10 cellular contexts compared by ENCODE assay signal in the genomic region with DNA sequence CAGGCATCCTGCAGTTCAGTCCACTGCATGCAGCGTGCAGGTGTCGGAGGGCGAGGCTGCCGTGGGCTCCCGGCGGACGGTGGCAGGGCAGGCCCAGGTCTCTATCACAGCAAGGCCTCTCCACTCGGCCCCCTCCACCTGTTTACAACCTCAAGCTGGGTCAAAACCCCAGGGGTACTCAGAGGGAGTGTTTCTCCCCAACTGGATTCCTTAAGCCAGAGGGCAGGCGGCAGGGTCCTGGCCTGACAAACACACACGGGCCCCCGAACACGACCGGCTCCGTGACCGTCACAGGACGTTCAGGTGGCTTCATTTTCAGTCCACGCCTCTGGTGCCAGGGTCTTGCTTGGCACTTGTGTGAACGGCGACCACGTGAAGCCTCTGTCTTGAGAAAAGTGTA. TPM values are rescaled to one million over a fixed set of nuclear protein-coding genes. Genes with fewer than 3 reads are reported as not detected.
DNase-seq lines count a peak whose midpoint lies in the region; ATAC-seq and TF ChIP-seq lines count a peak whose summit lies in the region.
"Had no signal": no experiment of that assay in that cellular context is flagged by ENCODE, and none has a peak within 500 bp of the region (broad histone marks: within the 10 kb centered on the region; RNA-seq: fewer than 3 reads in every experiment).

No MANE protein-coding gene starts in this region.

- peak overlapping the region; percentile 89 for H4K91ac ChIP-seq in IMR-90 (ENCODE audit: insufficient read depth, low read depth, low read length)

- in situ Hi-C loops in IMR-90 (cut with MboI; ENCODE audit: low sequenced_read_pairs), result no loop called here
- in situ Hi-C loops in KBM-7 (cut with MboI; ENCODE audit: low pct_unique_long_range_greater_than_20kb, low sequenced_read_pairs), result loop anchor here (10.0 kb wide), 1 partner anchor 154 kb away; no protein-coding TSS in a partner anchor

- CTCF ChIA-PET in IMR-90 (lab: Yijun Ruan, JAX), result no interaction called here
- CTCF ChIA-PET in WTC11 (lab: Charles Lee), result interaction anchor here (2.4 kb wide), 1 partner anchor 92 kb away, joined by 8 read pairs; no protein-coding TSS in a partner anchor

- peak overlapping the region; percentile 89 for H3K23ac ChIP-seq in IMR-90 (ENCODE audit: low read depth, low read length)

- dilution Hi-C loops in IMR-90 (cut with HindIII; ENCODE audit: low sequenced_read_pairs, unreplicated experiment), result no loop called here

- no TSS peak for BruUV-seq in IMR-90 (replicated peaks; lab: Mats Ljungman, UMichigan)

- H2BK120ac ChIP-seq in IMR-90 (ENCODE audit: low read depth, low read length), result peak overlapping the region; percentile 84

- H3K9ac ChIP-seq in IMR-90 (ENCODE audit: low read depth, low read length) (0 out of 2 replicates have a peak overlapping the region, but pooled peaks have one; percentile 21), skeletal muscle satellite cell (ENCODE audit: low read depth, low read length) (no peak overlapping the region)

- no peak for TF ChIP-seq RAD21 in IMR-90 (IDR thresholded peaks at IDR 0.05; ENCODE audit: low read length)

- H3K27me3 ChIP-seq in IMR-90 (ENCODE audit: control insufficient read depth, insufficient read depth, low read length) (no peaks in the 10 kb centered on the region), skeletal muscle satellite cell (ENCODE audit: control insufficient read depth, insufficient read depth, low read length) (no peaks in the 10 kb centered on the region)
- H3K27me3 ChIP-seq: testis had no signal

- H2BK20ac ChIP-seq in IMR-90 (ENCODE audit: low read depth, low read length), result no peak overlapping the region

- H2AFZ ChIP-seq in IMR-90 (replicated peaks; ENCODE audit: low read length, poor library complexity), result no peak overlapping the region

- peaks cover 13 to 73% of the 10 kb centered on the region in 2 experiments; a peak in 2 of 4 replicates for H3K79me1 ChIP-seq in IMR-90 (ENCODE audit: low read depth in 1 of 2, low read length in 2 of 2)

- POLR2A ChIA-PET in IMR-90 (lab: Charles Lee; ENCODE audit: unreplicated experiment) (no interaction called here), WTC11 (lab: Charles Lee) (no interaction called here)

- no peaks in the 10 kb centered on the region for H3K27me3 Mint-ChIP-seq in WTC11 (ENCODE audit: low read depth)

- H3K4me1 Mint-ChIP-seq in WTC11, result peaks cover 37% of the 10 kb centered on the region

- H3K36me3 Mint-ChIP-seq in WTC11, result peaks cover 3% of the 10 kb centered on the region; the same call in 1 of the 2 replicates

- DNase-seq in IMR-90 (no peak), WTC11 (ENCODE audit: low spot score) (peak; percentile 5), left ventricle myocardium superior (peak; percentile 30), NCI-H187 (lab: John Stamatoyannopoulos, UW) (no peak), KBM-7 (no peak), dedifferentiated amniotic fluid mesenchymal stem cell (ENCODE audit: extremely low spot score) (no peak)
- DNase-seq: activated CD4-positive, alpha-beta T cell treated with anti-CD3 and anti-CD28 coated beads for 1 hour; erythroblast; testis had no signal

- ATAC-seq in IMR-90 (ENCODE audit: low read depth), result no peak
- ATAC-seq in WTC11, result no peak
- ATAC-seq in left ventricle myocardium superior, result no peak

- H3K4me2 ChIP-seq in IMR-90 (ENCODE audit: low read depth, low read length), result no peak overlapping the region
- peak overlapping the region; percentile 31 for H3K4me2 ChIP-seq in skeletal muscle satellite cell (ENCODE audit: low read length)

- H2BK15ac ChIP-seq in IMR-90 (ENCODE audit: low read depth, low read length), result peak overlapping the region; percentile 83; the same call in 2 of the 3 replicates

- H4K8ac ChIP-seq in IMR-90 (ENCODE audit: low read depth in 2 of 2, low read length in 2 of 2), result peak overlapping the region; percentile 19 to 78; a peak in 3 of 4 replicates

- H3K9me1 ChIP-seq in IMR-90 (ENCODE audit: insufficient read depth, low read length), result peaks cover 40% of the 10 kb centered on the region

- H3K14ac ChIP-seq in IMR-90 (replicated peaks; ENCODE audit: low read depth, low read length), result peak overlapping the region; percentile 93

- H3K27ac ChIP-seq in IMR-90 (ENCODE audit: insufficient read depth, low read length), result peak overlapping the region; percentile 79
- H3K27ac ChIP-seq: testis had no signal

- H3K4me3 ChIP-seq in IMR-90 (ENCODE audit: insufficient read depth, low read depth, low read length) (no peak overlapping the region), skeletal muscle satellite cell (ENCODE audit: low read length) (no peak overlapping the region)
- H3K4me3 ChIP-seq: testis had no signal

- WGBS in IMR-90 (ENCODE audit: extremely low coverage in 2 of 2, insufficient read length in 1 of 2), 2 experiments, result 88% methylated on average over 9 of the region's 20 CpGs; no CpG with 5 or more reads in 1 of the 2 experiments

- peaks cover 59% of the 10 kb centered on the region for H4K20me1 ChIP-seq in IMR-90 (ENCODE audit: insufficient read depth, low read length)

- H3K4me1 ChIP-seq in IMR-90 (ENCODE audit: control insufficient read depth, insufficient read depth, low read length) (peaks cover 62% of the 10 kb centered on the region), skeletal muscle satellite cell (ENCODE audit: control insufficient read depth, insufficient read depth, low read length) (peaks cover 81% of the 10 kb centered on the region)
- H3K4me1 ChIP-seq: testis had no signal

- peak overlapping the region; percentile 98 for H2AK5ac ChIP-seq in IMR-90 (ENCODE audit: low read depth, low read length)

- 0 out of 2 replicates have a peak, but pooled peaks cover 3% of the 10 kb centered on the region for H3K9me3 Mint-ChIP-seq in WTC11

- H3K18ac ChIP-seq in IMR-90 (ENCODE audit: low read depth, low read length), result peak overlapping the region; percentile 27; the same call in 1 of the 2 replicates

- intact Hi-C loops in IMR-90 (cut with micrococcal nuclease) (no loop called here), left ventricle myocardium superior (cut with micrococcal nuclease) (no loop called here)

- no peak overlapping the region for H2AK9ac ChIP-seq in IMR-90 (replicated peaks; ENCODE audit: low read depth, low read length, poor library complexity)

- H3K36me3 ChIP-seq in IMR-90 (ENCODE audit: control insufficient read depth, insufficient read depth, low read length) (peaks cover 12% of the 10 kb centered on the region), skeletal muscle satellite cell (ENCODE audit: insufficient read depth, low read length) (peaks cover 22% of the 10 kb centered on the region)

- H3K27ac Mint-ChIP-seq in WTC11, result peak overlapping the region; percentile 87

- TF ChIP-seq CTCF in IMR-90 (conservative IDR thresholded peaks at IDR 0.05; ENCODE audit: low read depth, low read length), result no peak
- no peak for TF ChIP-seq CTCF in WTC11 (IDR thresholded peaks at IDR 0.05)

- no peak overlapping the region for H3K56ac ChIP-seq in IMR-90 (ENCODE audit: extremely low read depth, insufficient read depth, low read length)

- peak overlapping the region; percentile 94 for H3K4ac ChIP-seq in IMR-90 (ENCODE audit: low read depth, low read length)

- H2BK5ac ChIP-seq in IMR-90 (ENCODE audit: low read depth, low read length, poor library complexity, severe bottlenecking), result peak overlapping the region; percentile 92

- no peak overlapping the region for H3K4me3 Mint-ChIP-seq in WTC11

- peak overlapping the region; percentile 53 for H4K5ac ChIP-seq in IMR-90 (ENCODE audit: low read depth, low read length)

- no peaks in the 10 kb centered on the region for H3K9me3 ChIP-seq in IMR-90 (ENCODE audit: control insufficient read depth, insufficient read depth, low read length)
- H3K9me3 ChIP-seq in skeletal muscle satellite cell (replicated peaks; ENCODE audit: low read length), result no peaks in the 10 kb centered on the region
- H3K9me3 ChIP-seq: testis had no signal

- TF ChIP-seq POLR2A in IMR-90 (IDR thresholded peaks at IDR 0.05; ENCODE audit: low read depth, low read length), result no peak

TF ChIP-seq in IMR-90, 13 proteins besides CTCF, POLR2A, EP300 and RAD21 (continues in another document):
- TF ChIP-seq ELK1 (IDR thresholded peaks at IDR 0.05; ENCODE audit: borderline replicate concordance, low read depth, low read length) (no peak), CEBPB (IDR thresholded peaks at IDR 0.05; ENCODE audit: low read depth, low read length) (no peak), CHD1 (IDR thresholded peaks at IDR 0.05; ENCODE audit: low read depth, low read length) (no peak), MXI1 (IDR thresholded peaks at IDR 0.05; ENCODE audit: borderline replicate concordance, low read depth, low read length) (no peak), MAFK (IDR thresholded peaks at IDR 0.05; ENCODE audit: low read depth, low read length) (no peak)

TF ChIP-seq in WTC11, 78 proteins besides CTCF, POLR2A, EP300 and RAD21 (continues in another document):
- TF ChIP-seq ESRRA (CRISPR knock-in tag; IDR thresholded peaks at IDR 0.05; ENCODE audit: borderline replicate concordance) (no peak), JAZF1 (CRISPR knock-in tag; IDR thresholded peaks at IDR 0.05) (no peak), TP53 (CRISPR knock-in tag; IDR thresholded peaks at IDR 0.05) (no peak)
- TF ChIP-seq, protein P1, sequence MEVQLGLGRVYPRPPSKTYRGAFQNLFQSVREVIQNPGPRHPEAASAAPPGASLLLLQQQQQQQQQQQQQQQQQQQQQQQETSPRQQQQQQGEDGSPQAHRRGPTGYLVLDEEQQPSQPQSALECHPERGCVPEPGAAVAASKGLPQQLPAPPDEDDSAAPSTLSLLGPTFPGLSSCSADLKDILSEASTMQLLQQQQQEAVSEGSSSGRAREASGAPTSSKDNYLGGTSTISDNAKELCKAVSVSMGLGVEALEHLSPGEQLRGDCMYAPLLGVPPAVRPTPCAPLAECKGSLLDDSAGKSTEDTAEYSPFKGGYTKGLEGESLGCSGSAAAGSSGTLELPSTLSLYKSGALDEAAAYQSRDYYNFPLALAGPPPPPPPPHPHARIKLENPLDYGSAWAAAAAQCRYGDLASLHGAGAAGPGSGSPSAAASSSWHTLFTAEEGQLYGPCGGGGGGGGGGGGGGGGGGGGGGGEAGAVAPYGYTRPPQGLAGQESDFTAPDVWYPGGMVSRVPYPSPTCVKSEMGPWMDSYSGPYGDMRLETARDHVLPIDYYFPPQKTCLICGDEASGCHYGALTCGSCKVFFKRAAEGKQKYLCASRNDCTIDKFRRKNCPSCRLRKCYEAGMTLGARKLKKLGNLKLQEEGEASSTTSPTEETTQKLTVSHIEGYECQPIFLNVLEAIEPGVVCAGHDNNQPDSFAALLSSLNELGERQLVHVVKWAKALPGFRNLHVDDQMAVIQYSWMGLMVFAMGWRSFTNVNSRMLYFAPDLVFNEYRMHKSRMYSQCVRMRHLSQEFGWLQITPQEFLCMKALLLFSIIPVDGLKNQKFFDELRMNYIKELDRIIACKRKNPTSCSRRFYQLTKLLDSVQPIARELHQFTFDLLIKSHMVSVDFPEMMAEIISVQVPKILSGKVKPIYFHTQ (CRISPR knock-in tag; IDR thresholded peaks at IDR 0.05), result no peak

RNA-seq across cellular contexts. Expression of gene RASA3, which starts 23.5 kb away (rescaled TPM):
- 21.0 and 22.8 TPM in 2 replicates for total RNA-seq in IMR-90 (2012; rRNA removed)
- 31.0 and 31.4 TPM in 2 replicates for polyA plus RNA-seq in IMR-90 (2012; rRNA removed)
- polyA plus RNA-seq in IMR-90 (2012; cell fraction: cytosol; rRNA removed), result 22.9 and 29.5 TPM in 2 replicates
- polyA plus RNA-seq in IMR-90 (2012; cell fraction: nucleus; rRNA removed; ENCODE audit: low replicate concordance), result 48.4 and 48.8 TPM in 2 replicates
- 16.5 to 22.3 TPM (median 16.9 TPM) in 3 replicates for total RNA-seq in WTC11 (2021)
- total RNA-seq in left ventricle myocardium superior, result 12.3 TPM
- 33.2 and 35.2 TPM in 2 replicates for total RNA-seq in skeletal muscle satellite cell (2012; rRNA removed)

Comparison
In these comparisons a context has a peak if more than half of its experiments do, and no peak if none do; other contexts are left out.
1. DNase-seq: peak in WTC11 (single experiment) and left ventricle myocardium superior (single experiment); none in IMR-90 (single experiment), NCI-H187 (0 of 2), KBM-7 (single experiment) and dedifferentiated amniotic fluid mesenchymal stem cell (single experiment).